ENCODE assay signal across 17 cellular contexts in the genomic region with DNA sequence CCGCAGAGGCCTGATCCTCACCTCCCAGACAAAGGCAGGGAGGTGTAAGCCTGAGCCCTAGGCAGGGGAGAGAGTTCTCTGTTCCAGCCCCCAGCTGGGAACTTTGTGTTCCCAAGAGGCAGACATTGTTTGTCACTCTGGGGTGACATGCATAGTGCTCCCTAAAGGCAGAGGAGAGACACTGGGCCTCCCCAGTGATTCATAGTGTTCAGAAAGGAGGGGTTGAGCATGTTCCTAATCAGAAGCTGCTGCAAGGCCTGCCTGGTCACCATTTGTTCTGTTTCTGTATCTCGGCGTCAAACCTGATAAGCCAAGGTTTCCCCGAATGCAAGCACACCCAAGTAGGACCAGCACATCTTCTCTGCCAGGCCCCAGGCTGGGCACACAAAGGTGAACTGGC. TPM values are rescaled to one million over a fixed set of nuclear protein-coding genes. Genes with fewer than 3 reads are reported as not detected.
DNase-seq lines count a peak whose midpoint lies in the region; ATAC-seq, FAIRE-seq and TF ChIP-seq lines count a peak whose summit lies in the region.
"Had no signal": no experiment of that assay in that cellular context is flagged by ENCODE, and none has a peak within 500 bp of the region (broad histone marks: within the 10 kb centered on the region; RNA-seq: fewer than 3 reads in every experiment).

No MANE protein-coding gene starts in this region.

- H3K36me3 Mint-ChIP-seq in activated CD8-positive, alpha-beta memory T cell treated with anti-CD3 and anti-CD28 coated beads, Interleukin-2, amount 10 ng/mL, durations not matched to agents 7 days and 5 days: peaks cover 5% of the 10 kb centered on the region
- H3K36me3 Mint-ChIP-seq: WTC11 had no signal

- 0 out of 2 replicates have a peak overlapping the region, but pooled peaks have one; percentile 58 for H2AFZ ChIP-seq in Loucy (ENCODE audit: low read length)

- no peaks in the 10 kb centered on the region for H4K20me1 ChIP-seq in Loucy (ENCODE audit: insufficient read depth, low read length, poor library complexity, severe bottlenecking)

- CTCF ChIA-PET in activated CD8-positive, alpha-beta memory T cell treated with anti-CD3 and anti-CD28 coated beads, Interleukin-2, amount 10 ng/mL, durations not matched to agents 7 days and 5 days (lab: Charles Lee): interaction anchor here (1.4 to 2.2 kb wide), 6 partner anchors 11 to 84 kb away, joined by 3 to 9 read pairs (median 4); partner anchors contain the start of gene SLC6A6

- TF ChIP-seq POLR2A in gastrocnemius medialis (IDR thresholded peaks at IDR 0.05): no peak

- H3K27me3 ChIP-seq in Loucy (ENCODE audit: insufficient read depth, low read length, poor library complexity, severe bottlenecking) (no peaks in the 10 kb centered on the region), bronchial epithelial cell (ENCODE audit: control insufficient read depth, insufficient read depth, low read length) (no peaks in the 10 kb centered on the region), gastrocnemius medialis (no peaks in the 10 kb centered on the region)
- H3K27me3 ChIP-seq: MG63, right lobe of liver had no signal

- H3K4me2 ChIP-seq in Loucy (ENCODE audit: low read depth, low read length, poor library complexity, severe bottlenecking): peak overlapping the region; percentile 33
- H3K4me2 ChIP-seq: A549 had no signal

- peak overlapping the region; percentile 0 for H3K4me3 ChIP-seq in Loucy (ENCODE audit: low read length, poor library complexity, severe bottlenecking)
- no peak overlapping the region for H3K4me3 ChIP-seq in bronchial epithelial cell (ENCODE audit: low read depth, low read length)
- H3K4me3 ChIP-seq in gastrocnemius medialis: no peak overlapping the region
- H3K4me3 ChIP-seq: A549, MG63, right lobe of liver had no signal

- H3K9me3 ChIP-seq in Loucy (ENCODE audit: insufficient read depth, low read depth, low read length): no peaks in the 10 kb centered on the region
- no peaks in the 10 kb centered on the region for H3K9me3 ChIP-seq in gastrocnemius medialis
- H3K9me3 ChIP-seq: A549, MG63, right lobe of liver had no signal

- H3K36me3 ChIP-seq in Loucy (ENCODE audit: insufficient read depth, low read length): no peaks in the 10 kb centered on the region
- H3K36me3 ChIP-seq in bronchial epithelial cell (ENCODE audit: control insufficient read depth, insufficient read depth, low read length): no peaks in the 10 kb centered on the region
- no peaks in the 10 kb centered on the region for H3K36me3 ChIP-seq in gastrocnemius medialis
- H3K36me3 ChIP-seq: MG63, right lobe of liver had no signal

- no peak overlapping the region for H3K4me3 Mint-ChIP-seq in activated CD8-positive, alpha-beta memory T cell treated with anti-CD3 and anti-CD28 coated beads, Interleukin-2, amount 10 ng/mL, durations not matched to agents 7 days and 5 days
- H3K4me3 Mint-ChIP-seq: memory B cell, WTC11 had no signal

- TF ChIP-seq CTCF in Loucy (conservative IDR thresholded peaks at IDR 0.05; ENCODE audit: low read length): no peak
- no peak for TF ChIP-seq CTCF in bronchial epithelial cell (IDR thresholded peaks at IDR 0.05; ENCODE audit: insufficient read depth, low read length, severe bottlenecking)
- no peak for TF ChIP-seq CTCF in gastrocnemius medialis (IDR thresholded peaks at IDR 0.05 in 4 of 5, conservative IDR thresholded peaks at IDR 0.05 in 1 of 5)

- H3K4me1 ChIP-seq in Loucy (ENCODE audit: insufficient read depth, low read length, poor library complexity, severe bottlenecking): peaks cover 23% of the 10 kb centered on the region
- H3K4me1 ChIP-seq in gastrocnemius medialis: peaks cover 33 to 43% of the 10 kb centered on the region in 2 donors
- H3K4me1 ChIP-seq: right lobe of liver had no signal

- no peaks in the 10 kb centered on the region for H3K9me2 ChIP-seq in Loucy (replicated peaks; ENCODE audit: low read depth, low read length)

- in situ Hi-C loops in gastrocnemius medialis (cut with MboI; ENCODE audit: low sequenced_read_pairs in 4 of 4): no loop called here

- peak overlapping the region; percentile 8 for H3K9ac ChIP-seq in Loucy (ENCODE audit: low read depth, low read length, poor library complexity, severe bottlenecking)

- no peak for FAIRE-seq in bronchial epithelial cell (lab: Jason Lieb, UNC)
- FAIRE-seq: A549, endothelial cell of umbilical vein had no signal

- H3K9me3 Mint-ChIP-seq in activated CD8-positive, alpha-beta memory T cell treated with anti-CD3 and anti-CD28 coated beads, Interleukin-2, amount 10 ng/mL, durations not matched to agents 7 days and 5 days (ENCODE audit: low read depth): no peaks in the 10 kb centered on the region
- H3K9me3 Mint-ChIP-seq: WTC11 had no signal

- H3F3A ChIP-seq in Loucy (ENCODE audit: low read depth): no peaks in the 10 kb centered on the region

- ATAC-seq in activated CD8-positive, alpha-beta memory T cell treated with anti-CD3 and anti-CD28 coated beads, Interleukin-2, amount 10 ng/mL, durations not matched to agents 7 days and 5 days: peak; percentile 5
- ATAC-seq in gastrocnemius medialis (peak in 1 of 2 donors; percentile 17), HG03025 (IDR thresholded peaks at IDR 0.05; ENCODE audit: low FRiP score, unreplicated experiment) (no peak)
- ATAC-seq: A549, WTC11 had no signal

- no peaks in the 10 kb centered on the region for H3K79me2 ChIP-seq in Loucy (ENCODE audit: insufficient read depth, low read length)

- intact Hi-C loops in gastrocnemius medialis (cut with DNase I; ENCODE audit: low total_unique reads): no loop called here

- peaks cover 27% of the 10 kb centered on the region for H3K4me1 Mint-ChIP-seq in activated CD8-positive, alpha-beta memory T cell treated with anti-CD3 and anti-CD28 coated beads, Interleukin-2, amount 10 ng/mL, durations not matched to agents 7 days and 5 days

- peak overlapping the region; percentile 63 to 78 (median 67) for H3K27ac ChIP-seq in gastrocnemius medialis
- H3K27ac ChIP-seq: right lobe of liver had no signal

- no peaks in the 10 kb centered on the region for H3K27me3 Mint-ChIP-seq in activated CD8-positive, alpha-beta memory T cell treated with anti-CD3 and anti-CD28 coated beads, Interleukin-2, amount 10 ng/mL, durations not matched to agents 7 days and 5 days

- DNase-seq in activated CD8-positive, alpha-beta memory T cell treated with anti-CD3 and anti-CD28 coated beads, Interleukin-2, amount 10 ng/mL, durations not matched to agents 7 days and 5 days: no peak
- DNase-seq in activated CD8-positive, alpha-beta memory T cell treated with anti-CD3 and anti-CD28 coated beads for 24 hours: no peak
- DNase-seq in bronchial epithelial cell (ENCODE audit: low read depth) (peak; percentile 23), gastrocnemius medialis (no peak), 8988T (no peak), NAMALWA (ENCODE audit: low spot score) (no peak)
- DNase-seq: amniotic stem cell, GOT3, MG63, NCI-H748 treated with DMSO at 0.1 percent for 48 hours had no signal

- peak overlapping the region; percentile 89 for H3K27ac Mint-ChIP-seq in activated CD8-positive, alpha-beta memory T cell treated with anti-CD3 and anti-CD28 coated beads, Interleukin-2, amount 10 ng/mL, durations not matched to agents 7 days and 5 days
- H3K27ac Mint-ChIP-seq: memory B cell, WTC11 had no signal

RNA-seq across cellular contexts. Expression of gene SLC6A6, which starts 24.0 kb away (rescaled TPM):
- total RNA-seq in activated CD8-positive, alpha-beta memory T cell treated with anti-CD3 and anti-CD28 coated beads, Interleukin-2, amount 10 ng/mL, durations not matched to agents 7 days and 5 days: 10 to 100 TPM; 55.3 to 64.6 TPM
- total RNA-seq in bronchial epithelial cell: 4.6 and 13.2 TPM in 2 replicates
- 100 to 1,000 TPM in 2 of 4 donors, 10 to 100 TPM in 2; 42.1 to 119 (median 88.7) TPM for total RNA-seq in gastrocnemius medialis
